32 cellular contexts compared by ENCODE assay signal in genomic region chr9:108903437-108904103, GRCh38. TPM values are rescaled to one million over a fixed set of nuclear protein-coding genes. Genes with fewer than 3 reads are reported as not detected.
A peak's percentile ranks its signal among the peaks of the same experiment; 100 is the strongest.
DNase-seq lines count a peak whose midpoint lies in the region; ATAC-seq and TF ChIP-seq lines count a peak whose summit lies in the region.
"Had no signal": no experiment of that assay in that cellular context is flagged by ENCODE, and none has a peak within 500 bp of the region (broad histone marks: within the 10 kb centered on the region; RNA-seq: fewer than 3 reads in every experiment).

No MANE protein-coding gene starts in this region.

- DNase-seq in DMS153 (lab: John Stamatoyannopoulos, UW) (peak; percentile 50), LHCN-M2 (ENCODE audit: low read depth) (peak; percentile 6), OCI-M1 (lab: John Stamatoyannopoulos, UW) (peak; percentile 60), fibroblast of villous mesenchyme (ENCODE audit: low read depth) (peak; percentile 23), NCI-H128 (lab: John Stamatoyannopoulos, UW; ENCODE audit: unreplicated experiment) (no peak), KBM-7 (no peak)
- DNase-seq: activated CD4-positive, alpha-beta T cell treated with anti-CD3 and anti-CD28 coated beads for 48 hours; activated naive CD4-positive, alpha-beta T cell treated with anti-CD3 and anti-CD28 coated beads for 36 hours; activated T-cell treated with anti-CD3 and anti-CD28 coated beads, Interleukin-2, amount 50 U/mL, for 24 hours; amniotic stem cell; cortex of kidney; DMS 273 treated with DMSO at 0.1 percent for 48 hours; endodermal cell; esophagus squamous epithelium; GF-D8; Kasumi-1; kidney; mucosa of descending colon; NCI-H1105 treated with DMSO at 0.1 percent for 48 hours; NCI-H2081 treated with DMSO at 0.1 percent for 48 hours; NCI-H748 treated with DMSO at 0.1 percent for 48 hours; posterior cingulate gyrus; right lobe of liver; SK-N-SH; stimulated activated naive CD8-positive, alpha-beta T cell treated with anti-CD3 and anti-CD28 coated beads, Interleukin-15, Interleukin-2, amounts not matched to agents 100 U/mL and 50 U/mL, for 24 hours had no signal

- no peak for TF ChIP-seq CTCF in fibroblast of villous mesenchyme (IDR thresholded peaks at IDR 0.05; ENCODE audit: insufficient read depth, low read depth, low read length)

- in situ Hi-C loops in KBM-7 (cut with MboI; ENCODE audit: low pct_unique_long_range_greater_than_20kb, low sequenced_read_pairs), result no loop called here

- no peak for ATAC-seq in HG02610 (IDR thresholded peaks at IDR 0.05; ENCODE audit: unreplicated experiment)
- ATAC-seq: GM23338; mucosa of descending colon; stimulated activated naive CD8-positive, alpha-beta T cell treated with anti-CD3 and anti-CD28 coated beads, Interleukin-15, Interleukin-2, amounts not matched to agents 100 U/mL and 50 U/mL, for 24 hours had no signal

- no peak overlapping the region for H3K4me3 ChIP-seq in fibroblast of villous mesenchyme (ENCODE audit: low read depth, low read length)
- H3K4me3 ChIP-seq: esophagus squamous epithelium, GM23338, mucosa of descending colon, right lobe of liver had no signal

RNA-seq across cellular contexts. Expression of gene ELP1, which starts 30.4 kb away (rescaled TPM):
- 27.8 and 29.9 TPM in 2 replicates for total RNA-seq in LHCN-M2 (2014; rRNA removed)
- polyA plus RNA-seq in LHCN-M2 (2012), result 13.1 TPM
- 31.2 and 44.0 TPM in 2 replicates for total RNA-seq in fibroblast of villous mesenchyme

RNA-seq across cellular contexts. Expression of gene ABITRAM, which starts 30.6 kb away (rescaled TPM):
- total RNA-seq in LHCN-M2 (2014; rRNA removed), result 6.9 and 9.1 TPM in 2 replicates
- 7.6 TPM for polyA plus RNA-seq in LHCN-M2 (2012)
- 6.8 and 9.9 TPM in 2 replicates for total RNA-seq in fibroblast of villous mesenchyme

RNA-seq across cellular contexts. Expression of gene ACTL7A, which starts 41.5 kb away (rescaled TPM):
- total RNA-seq in LHCN-M2 (2014; rRNA removed) (not detected in 2 replicates), fibroblast of villous mesenchyme (not detected in 2 replicates)
- polyA plus RNA-seq in LHCN-M2 (2012), result not detected
- total RNA-seq: activated CD8-positive, alpha-beta memory T cell treated with anti-CD3 and anti-CD28 coated beads for 36 hours; activated naive CD4-positive, alpha-beta T cell treated with anti-CD3 and anti-CD28 coated beads for 36 hours; endodermal cell; esophagus squamous epithelium; GM23338; kidney; lower leg skin; mucosa of descending colon; right lobe of liver; T-helper 2 cell treated with Interferon-gamma antibody and Interleukin-4, amounts not matched to agents 100 ng/mL and 5 ng/mL, for 36 hours had no signal
- polyA plus RNA-seq: GM23338, neural cell, SK-N-SH, thymus had no signal

RNA-seq across cellular contexts. Expression of gene ACTL7B, which starts 47.8 kb away (rescaled TPM):
- total RNA-seq in LHCN-M2 (2014; rRNA removed) (not detected in 2 replicates), fibroblast of villous mesenchyme (under 0.01 TPM in 1 of 2 replicates, not detected in the other)
- not detected for polyA plus RNA-seq in LHCN-M2 (2012)
- total RNA-seq: activated CD8-positive, alpha-beta memory T cell treated with anti-CD3 and anti-CD28 coated beads for 36 hours; activated naive CD4-positive, alpha-beta T cell treated with anti-CD3 and anti-CD28 coated beads for 36 hours; endodermal cell; esophagus squamous epithelium; GM23338; kidney; lower leg skin; mucosa of descending colon; right lobe of liver; T-helper 2 cell treated with Interferon-gamma antibody and Interleukin-4, amounts not matched to agents 100 ng/mL and 5 ng/mL, for 36 hours had no signal
- polyA plus RNA-seq: GM23338, neural cell had no signal

Comparison
In these comparisons a context has a peak if more than half of its experiments do, and no peak if none do; other contexts are left out.
1. DNase-seq: peak in DMS153 (single experiment), LHCN-M2 (single experiment), OCI-M1 (single experiment) and fibroblast of villous mesenchyme (single experiment); none in NCI-H128 (single experiment) and KBM-7 (single experiment).